13 cellular contexts compared by ENCODE assay signal in genomic region chr1:236122176-236122575, GRCh38. TPM values are rescaled to one million over a fixed set of nuclear protein-coding genes. Genes with fewer than 3 reads are reported as not detected.
DNase-seq lines count a peak whose midpoint lies in the region; ATAC-seq, FAIRE-seq and TF ChIP-seq lines count a peak whose summit lies in the region.
"Had no signal": no experiment of that assay in that cellular context is flagged by ENCODE, and none has a peak within 500 bp of the region (broad histone marks: within the 10 kb centered on the region; RNA-seq: fewer than 3 reads in every experiment).

No MANE protein-coding gene starts in this region.

- TF ChIP-seq CTCF in heart left ventricle (IDR thresholded peaks at IDR 0.05) = no peak

- no peaks in the 10 kb centered on the region for H3K36me3 ChIP-seq in heart left ventricle
- H3K36me3 ChIP-seq: prostate gland had no signal

- no peak for TF ChIP-seq POLR2A in heart left ventricle (IDR thresholded peaks at IDR 0.05)

- no peak overlapping the region for H3K27ac ChIP-seq in heart left ventricle
- H3K27ac ChIP-seq: prostate gland had no signal

- H3K4me3 ChIP-seq in heart left ventricle = no peak overlapping the region
- H3K4me3 ChIP-seq: prostate gland had no signal

- DNase-seq in stimulated activated CD4-positive, alpha-beta T cell treated with anti-CD3 and anti-CD28 coated beads, Interleukin-15, amount 100 ng/mL, for 48 hours (ENCODE audit: low read depth in 2 of 2) = peak; percentile 21 to 23
- DNase-seq in stimulated activated CD4-positive, alpha-beta T cell treated with anti-CD3 and anti-CD28 coated beads, Interleukin-4, amount 100 ng/mL, for 1 hour = no peak
- no peak for DNase-seq in NCI-H1417 treated with DMSO at 0.1 percent for 48 hours (lab: John Stamatoyannopoulos, UW)
- DNase-seq in HTR-8/SVneo (ENCODE audit: insufficient read length, low spot score) = no peak
- no peak for DNase-seq in heart left ventricle
- DNase-seq: activated gamma-delta T cell, midbrain, NCI-H226, T1000 had no signal

- H3K9me3 ChIP-seq in heart left ventricle = no peaks in the 10 kb centered on the region
- H3K9me3 ChIP-seq: prostate gland had no signal

- intact Hi-C loops in heart left ventricle (cut with DNase I) = no loop called here

- peaks cover 0 to 11% (median 0%) of the 10 kb centered on the region in 12 donors for H3K4me1 ChIP-seq in heart left ventricle
- H3K4me1 ChIP-seq: prostate gland had no signal

- 95 to 99% (median 97%) methylated on average over 7 of the region's 7 CpGs for WGBS in heart left ventricle, 4 donors

- no peaks in the 10 kb centered on the region for H3K27me3 ChIP-seq in heart left ventricle

- FAIRE-seq in HTR-8/SVneo (lab: Jason Lieb, UNC) = no peak

- ATAC-seq in GM21576 (IDR thresholded peaks at IDR 0.05; ENCODE audit: unreplicated experiment) (peak; percentile 40), HG03460 (IDR thresholded peaks at IDR 0.05; ENCODE audit: unreplicated experiment) (peak; percentile 57), HG03095 (IDR thresholded peaks at IDR 0.05; ENCODE audit: unreplicated experiment) (no peak), heart left ventricle (no peak)

RNA-seq across cellular contexts. Expression of gene GPR137B, which starts 20.2 kb away (rescaled TPM):
- total RNA-seq in heart left ventricle = 10 to 100 TPM; 27.7 to 49.8 (median 48.4) TPM
- 10 to 100 TPM; 14.9 to 37.4 TPM for polyA plus RNA-seq in heart left ventricle

RNA-seq across cellular contexts. Expression of gene NID1, which starts 57.3 kb away (rescaled TPM):
- 100 to 1,000 TPM in 2 of 9 donors, 10 to 100 TPM in 7; 33.3 to 157 (median 61.7) TPM for total RNA-seq in heart left ventricle
- 10 to 100 TPM; 19.4 to 89.6 TPM for polyA plus RNA-seq in heart left ventricle

Comparison
In these comparisons a context has a peak if more than half of its experiments do, and no peak if none do; other contexts are left out.
1. DNase-seq: peak in stimulated activated CD4-positive, alpha-beta T cell treated with anti-CD3 and anti-CD28 coated beads, Interleukin-15, amount 100 ng/mL, for 48 hours (2 of 2); none in stimulated activated CD4-positive, alpha-beta T cell treated with anti-CD3 and anti-CD28 coated beads, Interleukin-4, amount 100 ng/mL, for 1 hour (single experiment), NCI-H1417 treated with DMSO at 0.1 percent for 48 hours (single experiment), HTR-8/SVneo (single experiment) and heart left ventricle (0 of 5).
2. ATAC-seq: peak in GM21576 (single experiment) and HG03460 (single experiment); none in HG03095 (single experiment) and heart left ventricle (0 of 4).